Comparison of ENCODE assay signal across 23 cellular contexts in genomic region chr5:14112998-14113652, GRCh38. TPM values are rescaled to one million over a fixed set of nuclear protein-coding genes. Genes with fewer than 3 reads are reported as not detected.
A peak's percentile ranks its signal among the peaks of the same experiment; 100 is the strongest.
DNase-seq lines count a peak whose midpoint lies in the region; ATAC-seq, FAIRE-seq and TF ChIP-seq lines count a peak whose summit lies in the region.
"Had no signal": no experiment of that assay in that cellular context is flagged by ENCODE, and none has a peak within 500 bp of the region (broad histone marks: within the 10 kb centered on the region; RNA-seq: fewer than 3 reads in every experiment).

No MANE protein-coding gene starts in this region.

- no peaks in the 10 kb centered on the region for H3K9me3 ChIP-seq in hepatocyte (ENCODE audit: low read depth)
- H3K9me3 ChIP-seq: BLaER1, sigmoid colon, tibial nerve had no signal

- DNase-seq in Caki2 (ENCODE audit: low read depth) (peak; percentile 28), dermis blood vessel endothelial cell (peak; percentile 69), hepatocyte (ENCODE audit: low spot score) (peak; percentile 48), omental fat pad (ENCODE audit: low spot score) (no peak), NCI-H345 treated with DMSO at 0.1 percent for 48 hours (lab: John Stamatoyannopoulos, UW; ENCODE audit: unreplicated experiment) (no peak), GM12891 (ENCODE audit: insufficient read length, low spot score) (no peak)
- DNase-seq: activated CD4-positive, alpha-beta T cell treated with anti-CD3 and anti-CD28 coated beads for 4 hours; activated naive CD8-positive, alpha-beta T cell treated with anti-CD3 and anti-CD28 coated beads, Interleukin-2, amount 10 ng/mL, durations not matched to agents 7 days and 5 days; foreskin melanocyte; HFFc6; Kasumi-1; NCI-H1092 treated with DMSO at 0.1 percent for 48 hours; NCI-H2081 treated with DMSO at 0.1 percent for 48 hours; NCI-H524; sigmoid colon; stimulated activated naive CD4-positive, alpha-beta T cell; T-helper 1 cell had no signal

- H3K27ac ChIP-seq in hepatocyte: no peak overlapping the region
- H3K27ac ChIP-seq: BLaER1, sigmoid colon, tibial nerve had no signal

- H3K27me3 ChIP-seq in hepatocyte: no peaks in the 10 kb centered on the region
- H3K27me3 ChIP-seq: BLaER1, sigmoid colon, tibial nerve had no signal

- FAIRE-seq in GM12891 (lab: Jason Lieb, UNC): no peak
- FAIRE-seq: A549 had no signal

- H3K9me2 ChIP-seq in hepatocyte (replicated peaks; ENCODE audit: insufficient read depth): no peaks in the 10 kb centered on the region

- no peaks in the 10 kb centered on the region for H4K20me1 ChIP-seq in hepatocyte (ENCODE audit: insufficient read depth, poor library complexity, severe bottlenecking)
- H4K20me1 ChIP-seq: BLaER1 had no signal

- 78% methylated on average over 5 of the region's 5 CpGs for WGBS in hepatocyte (ENCODE audit: low lambda C conversion rate, missing lambda C conversion rate)

- H2AFZ ChIP-seq in hepatocyte: no peak overlapping the region

- in situ Hi-C loops in Caki2 (cut with HindIII; ENCODE audit: low pct_unique_long_range_greater_than_20kb, low sequenced_read_pairs): no loop called here

- TF ChIP-seq CTCF in hepatocyte (IDR thresholded peaks at IDR 0.05; ENCODE audit: poor library complexity) (no peak), omental fat pad (IDR thresholded peaks at IDR 0.05) (no peak)

- no peak overlapping the region for H3K4me2 ChIP-seq in hepatocyte
- H3K4me2 ChIP-seq: A549, BLaER1 had no signal

- H3K4me3 ChIP-seq in hepatocyte: no peak overlapping the region
- H3K4me3 ChIP-seq: A549, BLaER1, sigmoid colon, tibial nerve had no signal

- peak; percentile 47 for ATAC-seq in omental fat pad (ENCODE audit: low FRiP score)
- ATAC-seq in GM18907 (IDR thresholded peaks at IDR 0.05; ENCODE audit: unreplicated experiment): no peak
- ATAC-seq in GM21576 (IDR thresholded peaks at IDR 0.05; ENCODE audit: unreplicated experiment): no peak
- ATAC-seq: activated T-helper 17 cell treated with anti-CD3 and anti-CD28 coated beads, Interleukin-2, amount 50 U/mL, for 72 hours had no signal

- no peaks in the 10 kb centered on the region for H3K79me2 ChIP-seq in hepatocyte

- H3K36me3 ChIP-seq in hepatocyte (replicated peaks; ENCODE audit: insufficient read depth, low read depth): no peaks in the 10 kb centered on the region
- H3K36me3 ChIP-seq: BLaER1, sigmoid colon, tibial nerve had no signal

- no peaks in the 10 kb centered on the region for H3K4me1 ChIP-seq in hepatocyte (ENCODE audit: insufficient read depth)
- H3K4me1 ChIP-seq: BLaER1 had no signal

- no peak for TF ChIP-seq POLR2A in GM12891 (IDR thresholded peaks at IDR 0.05; ENCODE audit: low read depth, low read length)

TF ChIP-seq in GM12891, 5 proteins besides CTCF, POLR2A, EP300 and RAD21:
- TF ChIP-seq SPI1 (IDR thresholded peaks at IDR 0.05; ENCODE audit: low read depth, low read length) (no peak), TAF1 (IDR thresholded peaks at IDR 0.05; ENCODE audit: low read depth, low read length) (no peak), POU2F2 (IDR thresholded peaks at IDR 0.05; ENCODE audit: low read depth, low read length) (no peak), POLR2AphosphoS5 (IDR thresholded peaks at IDR 0.05; ENCODE audit: low read depth, low read length) (no peak)

RNA-seq across cellular contexts. Expression of gene TRIO, which starts 30.0 kb away (rescaled TPM):
- 52.3 and 97.6 TPM in 2 replicates for total RNA-seq in Caki2 (2014; rRNA removed; shearing (Covaris generic); ENCODE audit: low replicate concordance)
- total RNA-seq in dermis blood vessel endothelial cell (190 and 204 TPM in 2 replicates), hepatocyte (63.0 and 78.2 TPM in 2 replicates), omental fat pad (100 to 1,000 TPM; 125 to 370 (median 193) TPM)
- polyA plus RNA-seq in hepatocyte: 18.5 and 25.6 TPM in 2 replicates
- polyA plus RNA-seq in GM12891 (2012; ENCODE audit: low read depth, missing spikeins): 24.2 TPM

Comparison
In these comparisons a context has a peak if more than half of its experiments do, and no peak if none do; other contexts are left out.
1. DNase-seq: peak in Caki2 (single experiment), dermis blood vessel endothelial cell (single experiment) and hepatocyte (single experiment); none in omental fat pad (single experiment), NCI-H345 treated with DMSO at 0.1 percent for 48 hours (single experiment) and GM12891 (single experiment).